Comparison of ENCODE assay signal across 34 cellular contexts in the genomic region with DNA sequence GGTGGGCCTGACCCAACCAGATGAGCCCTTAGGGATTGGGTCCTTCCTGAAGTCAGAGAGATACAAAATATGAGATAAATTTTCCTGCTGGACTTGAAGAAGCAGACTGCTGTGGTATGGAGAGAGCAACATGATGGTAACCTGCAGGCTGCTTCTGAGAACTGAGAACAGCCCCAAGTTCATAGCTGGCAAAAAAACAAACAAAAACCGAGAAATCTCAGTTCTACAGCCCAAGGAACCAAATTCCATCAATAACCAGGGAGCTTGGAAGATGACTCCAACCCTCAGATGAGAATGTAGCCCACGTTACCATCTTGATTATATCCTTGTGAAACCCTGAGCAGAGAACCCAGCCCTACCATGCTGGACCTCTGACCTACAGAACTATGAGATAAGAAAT.
"Had no signal": no experiment of that assay in that cellular context is flagged by ENCODE, and none has a peak within 500 bp of the region (broad histone marks: within the 10 kb centered on the region; RNA-seq: fewer than 3 reads in every experiment).

No MANE protein-coding gene starts in this region.

- H3K36me3 ChIP-seq: MG63 had no signal

- H3K27ac ChIP-seq: KMS-11 had no signal

- H3K9ac ChIP-seq: KMS-11 had no signal

- DNase-seq: Karpas-422, Kasumi-1, MG63, MM.1S, MV-4-11, NCI-H1048, NCI-H1092, NCI-H1092 treated with DMSO at 0.1 percent for 48 hours, NCI-H1105, NCI-H1105 treated with DMSO at 0.1 percent for 48 hours, NCI-H1417, NCI-H1417 treated with DMSO at 0.1 percent for 48 hours, NCI-H1436, NCI-H1436 treated with DMSO at 0.1 percent for 48 hours, NCI-H146, NCI-H1694, NCI-H1694 treated with DMSO at 0.1 percent for 48 hours, NCI-H187, NCI-H187 treated with DMSO at 0.1 percent for 48 hours, NCI-H1930, NCI-H2029, NCI-H2029 treated with DMSO at 0.1 percent for 48 hours, NCI-H2081, NCI-H2081 treated with DMSO at 0.1 percent for 48 hours, NCI-H2107, NCI-H2171, NCI-H2171 treated with DMSO at 0.1 percent for 48 hours, NCI-H2227 treated with DMSO at 0.1 percent for 48 hours, NCI-H226, NCI-H345, NCI-H446, NCI-H446 treated with DMSO at 0.1 percent for 48 hours, NCI-H510A had no signal

- H3K4me3 ChIP-seq: MG63 had no signal

- H3K4me2 ChIP-seq: KMS-11 had no signal

- H3K27me3 ChIP-seq: MG63 had no signal

- H3K9me3 ChIP-seq: MG63 had no signal
